ENCODE assay signal across 8 cellular contexts in the genomic region with DNA sequence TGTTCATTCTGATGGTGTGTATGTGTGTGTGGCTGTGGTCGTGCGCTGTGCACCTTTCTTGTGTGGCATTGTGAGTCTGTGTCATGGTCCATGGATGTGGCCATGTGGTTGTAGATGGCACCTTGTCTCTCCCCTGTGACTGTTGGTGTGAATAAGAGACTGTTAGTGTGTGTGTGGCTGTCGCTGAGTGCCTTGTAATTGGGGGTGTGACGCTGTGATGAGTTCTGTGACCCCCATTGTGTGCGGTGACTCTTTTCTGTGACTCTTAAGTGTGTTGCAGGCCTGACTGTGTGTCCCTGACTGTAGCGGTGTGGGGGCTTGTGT. TPM values are rescaled to one million over a fixed set of nuclear protein-coding genes. Genes with fewer than 3 reads are reported as not detected.
DNase-seq lines count a peak whose midpoint lies in the region; ATAC-seq and TF ChIP-seq lines count a peak whose summit lies in the region.

No MANE protein-coding gene starts in this region.

- H3K36me3 ChIP-seq in mesendoderm (ENCODE audit: control insufficient read depth, insufficient read depth, low read length), result no peaks in the 10 kb centered on the region

- no peak overlapping the region for H2BK15ac ChIP-seq in mesendoderm (replicated peaks; ENCODE audit: low read depth)

- H3K4ac ChIP-seq in mesendoderm (ENCODE audit: low read depth, low read length), result no peak overlapping the region

- H4K8ac ChIP-seq in mesendoderm (ENCODE audit: low read depth, low read length), result no peak overlapping the region

- no peak for TF ChIP-seq CTCF in brain (conservative IDR thresholded peaks at IDR 0.05)
- TF ChIP-seq CTCF in type B pancreatic cell (conservative IDR thresholded peaks at IDR 0.05), result no peak
- TF ChIP-seq CTCF in GM10266 (IDR thresholded peaks at IDR 0.05; ENCODE audit: control insufficient read depth, insufficient read depth, low read depth, missing control alignments), result no peak

- H3K27me3 ChIP-seq in mesendoderm (ENCODE audit: insufficient read depth, low read length, poor library complexity), result no peaks in the 10 kb centered on the region

- no peak overlapping the region for H4K5ac ChIP-seq in mesendoderm (ENCODE audit: low read length)

- H3K4me3 Mint-ChIP-seq in activated naive CD4-positive, alpha-beta T cell treated with anti-CD3 and anti-CD28 coated beads for 36 hours, result peak overlapping the region; percentile 69
- H3K4me3 Mint-ChIP-seq in brain (peak overlapping the region; percentile 93 to 100 (median 95)), type B pancreatic cell (peak overlapping the region; percentile 88)

- no peak overlapping the region for H3K4me2 ChIP-seq in mesendoderm (ENCODE audit: low read length)

- no peaks in the 10 kb centered on the region for H3K36me3 Mint-ChIP-seq in activated naive CD4-positive, alpha-beta T cell treated with anti-CD3 and anti-CD28 coated beads for 36 hours (ENCODE audit: low read depth)
- no peaks in the 10 kb centered on the region for H3K36me3 Mint-ChIP-seq in activated naive CD4-positive, alpha-beta T cell treated with anti-CD3 and anti-CD28 coated beads, Interleukin-2, amount 50 U/mL, for 72 hours
- H3K36me3 Mint-ChIP-seq in brain (peaks cover 16% of the 10 kb centered on the region), type B pancreatic cell (no peaks in the 10 kb centered on the region)

- no CpG with 5 or more reads among the region's 6 CpGs for WGBS in mesendoderm (ENCODE audit: extremely low coverage, insufficient coverage, low lambda C conversion rate)

- no peak overlapping the region for H3K27ac Mint-ChIP-seq in activated naive CD4-positive, alpha-beta T cell treated with anti-CD3 and anti-CD28 coated beads for 36 hours
- H3K27ac Mint-ChIP-seq in activated naive CD4-positive, alpha-beta T cell treated with anti-CD3 and anti-CD28 coated beads, Interleukin-2, amount 50 U/mL, for 72 hours, result no peak overlapping the region
- H3K27ac Mint-ChIP-seq in brain (peak overlapping the region; percentile 87 to 99 (median 93)), type B pancreatic cell (peak overlapping the region; percentile 79)

- H3K27ac ChIP-seq in mesendoderm (ENCODE audit: low read depth, low read length), result no peak overlapping the region

- no peak overlapping the region for H3K9ac ChIP-seq in mesendoderm (ENCODE audit: low read length)

- no peak overlapping the region for H2BK5ac ChIP-seq in mesendoderm (ENCODE audit: low read length)

- no peak overlapping the region for H3K18ac ChIP-seq in mesendoderm (ENCODE audit: low read length)

- no peaks in the 10 kb centered on the region for H3K9me3 Mint-ChIP-seq in activated naive CD4-positive, alpha-beta T cell treated with anti-CD3 and anti-CD28 coated beads for 36 hours
- no peaks in the 10 kb centered on the region for H3K9me3 Mint-ChIP-seq in activated naive CD4-positive, alpha-beta T cell treated with anti-CD3 and anti-CD28 coated beads, Interleukin-2, amount 50 U/mL, for 72 hours
- peaks cover 0 to 4% (median 0%) of the 10 kb centered on the region in 5 experiments for H3K9me3 Mint-ChIP-seq in brain
- H3K9me3 Mint-ChIP-seq in type B pancreatic cell, result no peaks in the 10 kb centered on the region

- H3K27me3 Mint-ChIP-seq in activated naive CD4-positive, alpha-beta T cell treated with anti-CD3 and anti-CD28 coated beads for 36 hours (ENCODE audit: low read depth), result peaks cover 4% of the 10 kb centered on the region
- H3K27me3 Mint-ChIP-seq in brain (peaks cover 10% of the 10 kb centered on the region), type B pancreatic cell (peaks cover 33% of the 10 kb centered on the region)

- H3K56ac ChIP-seq in mesendoderm (ENCODE audit: low read length), result peak overlapping the region; percentile 65

- no peak overlapping the region for H2BK120ac ChIP-seq in mesendoderm (ENCODE audit: low read depth, low read length)

- intact Hi-C loops in activated naive CD4-positive, alpha-beta T cell treated with anti-CD3 and anti-CD28 coated beads for 36 hours (cut with micrococcal nuclease), result no loop called here

- no peak overlapping the region for H2AK5ac ChIP-seq in mesendoderm (ENCODE audit: low read length)

- H3K4me1 ChIP-seq in mesendoderm (ENCODE audit: control insufficient read depth, low read depth, low read length), result peaks cover 3% of the 10 kb centered on the region

- peaks cover 11% of the 10 kb centered on the region for H3K4me1 Mint-ChIP-seq in activated naive CD4-positive, alpha-beta T cell treated with anti-CD3 and anti-CD28 coated beads for 36 hours (ENCODE audit: low read depth)
- H3K4me1 Mint-ChIP-seq in brain (peaks cover 34% of the 10 kb centered on the region), type B pancreatic cell (ENCODE audit: unreplicated experiment) (peaks cover 9% of the 10 kb centered on the region)

- H3K23ac ChIP-seq in mesendoderm (ENCODE audit: low read length), result no peak overlapping the region

- H3K79me2 ChIP-seq in mesendoderm (ENCODE audit: control insufficient read depth, insufficient read depth, low read length), result no peaks in the 10 kb centered on the region

- no peak overlapping the region for H3K4me3 ChIP-seq in mesendoderm (ENCODE audit: low read length)

- DNase-seq in activated naive CD4-positive, alpha-beta T cell treated with anti-CD3 and anti-CD28 coated beads for 36 hours, result no peak
- DNase-seq in activated naive CD4-positive, alpha-beta T cell treated with anti-CD3 and anti-CD28 coated beads, Interleukin-2, amount 50 U/mL, for 72 hours (ENCODE audit: low spot score in 2 of 2), result no peak
- DNase-seq in mesendoderm, result no peak
- no peak for DNase-seq in type B pancreatic cell (ENCODE audit: extremely low spot score, unreplicated experiment)
- no peak for DNase-seq in Kasumi-1 (lab: John Stamatoyannopoulos, UW)
- DNase-seq in GM10266 (ENCODE audit: extremely low spot score), result no peak
- DNase-seq in foreskin melanocyte, result no peak

- CTCF ChIA-PET in activated naive CD4-positive, alpha-beta T cell treated with anti-CD3 and anti-CD28 coated beads for 36 hours (lab: Charles Lee), result no interaction called here

- H3K79me1 ChIP-seq in mesendoderm (ENCODE audit: low read length), result no peaks in the 10 kb centered on the region

- no peak for ATAC-seq in activated naive CD4-positive, alpha-beta T cell treated with anti-CD3 and anti-CD28 coated beads, Interleukin-2, amount 50 U/mL, for 72 hours

RNA-seq across cellular contexts. Expression of a gene that starts 0.8 kb away (rescaled TPM):
- 1 to 10 TPM; 2.6 to 2.8 TPM for total RNA-seq in activated naive CD4-positive, alpha-beta T cell treated with anti-CD3 and anti-CD28 coated beads for 36 hours
- 1 to 10 TPM; 4.4 to 7.9 TPM for total RNA-seq in activated naive CD4-positive, alpha-beta T cell treated with anti-CD3 and anti-CD28 coated beads, Interleukin-2, amount 50 U/mL, for 72 hours
- 60.6 TPM for polyA plus RNA-seq in brain (ENCODE audit: insufficient read depth, low read depth, low replicate concordance)
- polyA plus RNA-seq in mesendoderm (2013, experiment 1 of 2), result 5.8 TPM
- polyA plus RNA-seq in mesendoderm (2013, experiment 2 of 2), result 5.9 TPM
- total RNA-seq in type B pancreatic cell (ENCODE audit: low replicate concordance), result 11.1 and 15.9 TPM in 2 replicates

RNA-seq across cellular contexts. Expression of a gene that starts 9.7 kb away (rescaled TPM):
- 10 to 100 TPM; 15.2 to 16.5 TPM for total RNA-seq in activated naive CD4-positive, alpha-beta T cell treated with anti-CD3 and anti-CD28 coated beads for 36 hours
- 10 to 100 TPM; 16.6 to 28.8 TPM for total RNA-seq in activated naive CD4-positive, alpha-beta T cell treated with anti-CD3 and anti-CD28 coated beads, Interleukin-2, amount 50 U/mL, for 72 hours
- 19.1 TPM for polyA plus RNA-seq in brain (ENCODE audit: insufficient read depth, low read depth, low replicate concordance)
- 1.7 TPM for polyA plus RNA-seq in mesendoderm (2013, experiment 1 of 2)
- 2.0 TPM for polyA plus RNA-seq in mesendoderm (2013, experiment 2 of 2)
- total RNA-seq in type B pancreatic cell (ENCODE audit: low replicate concordance), result 9.6 and 12.1 TPM in 2 replicates

RNA-seq across cellular contexts. Expression of a gene that starts 10.0 kb away (rescaled TPM):
- 10 to 100 TPM; 21.4 to 24.2 TPM for total RNA-seq in activated naive CD4-positive, alpha-beta T cell treated with anti-CD3 and anti-CD28 coated beads for 36 hours
- total RNA-seq in activated naive CD4-positive, alpha-beta T cell treated with anti-CD3 and anti-CD28 coated beads, Interleukin-2, amount 50 U/mL, for 72 hours, result 10 to 100 TPM; 29.9 to 36.4 TPM
- 162 TPM for polyA plus RNA-seq in brain (ENCODE audit: insufficient read depth, low read depth, low replicate concordance)
- polyA plus RNA-seq in mesendoderm (2013, experiment 1 of 2), result 85.8 TPM
- 83.6 TPM for polyA plus RNA-seq in mesendoderm (2013, experiment 2 of 2)
- total RNA-seq in type B pancreatic cell (ENCODE audit: low replicate concordance), result 58.6 and 68.3 TPM in 2 replicates

RNA-seq across cellular contexts. Expression of a gene that starts 16.6 kb away (rescaled TPM):
- total RNA-seq in activated naive CD4-positive, alpha-beta T cell treated with anti-CD3 and anti-CD28 coated beads for 36 hours, result 10 to 100 TPM in 1 of 2 experiments, 1 to 10 TPM in 1; 9.8 to 10.7 TPM
- total RNA-seq in activated naive CD4-positive, alpha-beta T cell treated with anti-CD3 and anti-CD28 coated beads, Interleukin-2, amount 50 U/mL, for 72 hours, result 10 to 100 TPM in 1 of 2 donors, 1 to 10 TPM in 1; 3.9 to 19.3 TPM
- polyA plus RNA-seq in brain (ENCODE audit: insufficient read depth, low read depth, low replicate concordance), result 29.2 TPM
- 4.4 TPM for polyA plus RNA-seq in mesendoderm (2013, experiment 1 of 2)
- 4.7 TPM for polyA plus RNA-seq in mesendoderm (2013, experiment 2 of 2)
- total RNA-seq in type B pancreatic cell (ENCODE audit: low replicate concordance), result 45.3 and 77.5 TPM in 2 replicates

RNA-seq across cellular contexts. Expression of a gene that starts 18.4 kb away (rescaled TPM):
- total RNA-seq in activated naive CD4-positive, alpha-beta T cell treated with anti-CD3 and anti-CD28 coated beads for 36 hours, result 1 to 10 TPM; 1.1 to 2.1 TPM
- total RNA-seq in activated naive CD4-positive, alpha-beta T cell treated with anti-CD3 and anti-CD28 coated beads, Interleukin-2, amount 50 U/mL, for 72 hours, result 1 to 10 TPM; 1.9 to 2.2 TPM
- 1.5 TPM for polyA plus RNA-seq in brain (ENCODE audit: insufficient read depth, low read depth, low replicate concordance)
- 6.2 TPM for polyA plus RNA-seq in mesendoderm (2013, experiment 1 of 2)
- polyA plus RNA-seq in mesendoderm (2013, experiment 2 of 2), result 6.6 TPM
- total RNA-seq in type B pancreatic cell (ENCODE audit: low replicate concordance), result 2.7 and 4.3 TPM in 2 replicates

Comparison
In these comparisons a context has a peak if more than half of its experiments do, and no peak if none do; other contexts are left out.
1. H3K27ac Mint-ChIP-seq: peak in brain (5 of 5) and type B pancreatic cell (single experiment); none in activated naive CD4-positive, alpha-beta T cell treated with anti-CD3 and anti-CD28 coated beads for 36 hours (single experiment) and activated naive CD4-positive, alpha-beta T cell treated with anti-CD3 and anti-CD28 coated beads, Interleukin-2, amount 50 U/mL, for 72 hours (0 of 2).
2. Peak in every context shown above with its lines, with median percentiles within 50 percentile points of each other: H3K4me3 Mint-ChIP-seq.